Comparison of ENCODE assay signal across 23 cellular contexts in genomic region chrX:153881281-153881680, GRCh38. TPM values are rescaled to one million over a fixed set of nuclear protein-coding genes. Genes with fewer than 3 reads are reported as not detected.
"Had no signal": no experiment of that assay in that cellular context is flagged by ENCODE, and none has a peak within 500 bp of the region (broad histone marks: within the 10 kb centered on the region; RNA-seq: fewer than 3 reads in every experiment).

No MANE protein-coding gene starts in this region.

- H3K4me1 ChIP-seq: breast epithelium, foreskin keratinocyte, testis had no signal

- H3K27ac Mint-ChIP-seq: activated CD4-positive, alpha-beta memory T cell treated with anti-CD3 and anti-CD28 coated beads, Interleukin-2, amount 10 ng/mL, durations not matched to agents 7 days and 5 days; activated CD4-positive, alpha-beta T cell treated with anti-CD3 and anti-CD28 coated beads, Interleukin-2, amount 10 ng/mL, durations not matched to agents 7 days and 5 days; activated naive CD4-positive, alpha-beta T cell treated with anti-CD3 and anti-CD28 coated beads, Interleukin-2, amount 50 U/mL, for 24 hours; activated naive CD8-positive, alpha-beta T cell treated with anti-CD3 and anti-CD28 coated beads, Interleukin-2, amount 50 U/mL, for 24 hours; activated T-helper 17 cell treated with anti-CD3 and anti-CD28 coated beads, Interleukin-2, amount 50 U/mL, for 72 hours; dendritic cell treated with granulocyte-macrophage colony-stimulating factor and Interleukin-4, amounts not matched to agents 40 ng/mL and 50 ng/mL, for 4 days; nephron progenitor cell; WTC11 had no signal

- H3K36me3 ChIP-seq: breast epithelium, esophagus muscularis mucosa, heart right ventricle had no signal

- H3K4me3 ChIP-seq: breast epithelium, esophagus muscularis mucosa, heart right ventricle, testis had no signal

- H3K9me3 ChIP-seq: breast epithelium, esophagus muscularis mucosa, heart right ventricle, testis had no signal

- H3K4me3 Mint-ChIP-seq: activated CD4-positive, alpha-beta memory T cell treated with anti-CD3 and anti-CD28 coated beads, Interleukin-2, amount 10 ng/mL, durations not matched to agents 7 days and 5 days; activated CD4-positive, alpha-beta T cell treated with anti-CD3 and anti-CD28 coated beads, Interleukin-2, amount 10 ng/mL, durations not matched to agents 7 days and 5 days; activated naive CD4-positive, alpha-beta T cell treated with anti-CD3 and anti-CD28 coated beads, Interleukin-2, amount 50 U/mL, for 24 hours; activated naive CD8-positive, alpha-beta T cell treated with anti-CD3 and anti-CD28 coated beads, Interleukin-2, amount 50 U/mL, for 24 hours; activated T-cell treated with anti-CD3 and anti-CD28 coated beads, Interleukin-2, amount 50 U/mL, for 4 hours; activated T-helper 17 cell treated with anti-CD3 and anti-CD28 coated beads, Interleukin-2, amount 50 U/mL, for 72 hours; dendritic cell treated with granulocyte-macrophage colony-stimulating factor and Interleukin-4, amounts not matched to agents 40 ng/mL and 50 ng/mL, for 4 days; nephron progenitor cell; WTC11 had no signal

- H3K36me3 Mint-ChIP-seq: activated naive CD4-positive, alpha-beta T cell treated with anti-CD3 and anti-CD28 coated beads, Interleukin-2, amount 50 U/mL, for 24 hours; WTC11 had no signal

- H3K9me3 Mint-ChIP-seq: activated CD4-positive, alpha-beta memory T cell treated with anti-CD3 and anti-CD28 coated beads, Interleukin-2, amount 10 ng/mL, durations not matched to agents 7 days and 5 days; activated CD4-positive, alpha-beta T cell treated with anti-CD3 and anti-CD28 coated beads, Interleukin-2, amount 10 ng/mL, durations not matched to agents 7 days and 5 days; activated naive CD4-positive, alpha-beta T cell treated with anti-CD3 and anti-CD28 coated beads, Interleukin-2, amount 50 U/mL, for 24 hours; activated naive CD8-positive, alpha-beta T cell treated with anti-CD3 and anti-CD28 coated beads, Interleukin-2, amount 50 U/mL, for 24 hours; activated T-cell treated with anti-CD3 and anti-CD28 coated beads, Interleukin-2, amount 50 U/mL, for 4 hours; activated T-helper 17 cell treated with anti-CD3 and anti-CD28 coated beads, Interleukin-2, amount 50 U/mL, for 72 hours; dendritic cell treated with granulocyte-macrophage colony-stimulating factor and Interleukin-4, amounts not matched to agents 40 ng/mL and 50 ng/mL, for 4 days; WTC11 had no signal

- ATAC-seq: activated naive CD8-positive, alpha-beta T cell treated with anti-CD3 and anti-CD28 coated beads, Interleukin-2, amount 50 U/mL, for 24 hours; activated T-cell treated with anti-CD3 and anti-CD28 coated beads, Interleukin-2, amount 50 U/mL, for 4 hours; activated T-helper 17 cell treated with anti-CD3 and anti-CD28 coated beads, Interleukin-2, amount 50 U/mL, for 72 hours; right cardiac atrium; stimulated activated naive CD8-positive, alpha-beta T cell treated with anti-CD3 and anti-CD28 coated beads, Interleukin-15, Interleukin-2, amounts not matched to agents 100 U/mL and 50 U/mL, for 24 hours; WTC11 had no signal

- H3K27ac ChIP-seq: breast epithelium, foreskin keratinocyte, heart right ventricle, testis had no signal

- DNase-seq: activated CD4-positive, alpha-beta memory T cell treated with anti-CD3 and anti-CD28 coated beads, Interleukin-2, amount 10 ng/mL, durations not matched to agents 7 days and 5 days; activated CD4-positive, alpha-beta T cell treated with anti-CD3 and anti-CD28 coated beads for 1 hour; activated CD4-positive, alpha-beta T cell treated with anti-CD3 and anti-CD28 coated beads, Interleukin-2, amount 10 ng/mL, durations not matched to agents 7 days and 5 days; activated naive CD8-positive, alpha-beta T cell treated with anti-CD3 and anti-CD28 coated beads, Interleukin-2, amount 50 U/mL, for 24 hours; activated T-cell treated with anti-CD3 and anti-CD28 coated beads, Interleukin-2, amount 50 U/mL, for 4 hours; central memory CD4-positive, alpha-beta T cell; foreskin keratinocyte; heart right ventricle; left ventricle myocardium superior; nephron progenitor cell; right cardiac atrium; stimulated activated CD4-positive, alpha-beta T cell treated with anti-CD3 and anti-CD28 coated beads, Interleukin-2, amount 100 ng/mL, for 48 hours; stimulated activated naive CD8-positive, alpha-beta T cell treated with anti-CD3 and anti-CD28 coated beads, Interleukin-15, Interleukin-2, amounts not matched to agents 100 U/mL and 50 U/mL, for 24 hours; T-helper 2 cell; testis; trophoblast cell had no signal

- H3K27me3 ChIP-seq: testis had no signal

RNA-seq across cellular contexts. Expression of gene AVPR2, which starts 23.2 kb away (rescaled TPM):
- total RNA-seq: activated CD4-positive, alpha-beta memory T cell treated with anti-CD3 and anti-CD28 coated beads, Interleukin-2, amount 10 ng/mL, durations not matched to agents 7 days and 5 days; activated CD4-positive, alpha-beta T cell treated with anti-CD3 and anti-CD28 coated beads, Interleukin-2, amount 10 ng/mL, durations not matched to agents 7 days and 5 days; activated T-cell treated with anti-CD3 and anti-CD28 coated beads, Interleukin-2, amount 50 U/mL, for 4 hours; foreskin keratinocyte; pulmonary artery endothelial cell had no signal
- polyA plus RNA-seq: foreskin keratinocyte had no signal
